Comparison of ENCODE assay signal across 14 cellular contexts in the genomic region with DNA sequence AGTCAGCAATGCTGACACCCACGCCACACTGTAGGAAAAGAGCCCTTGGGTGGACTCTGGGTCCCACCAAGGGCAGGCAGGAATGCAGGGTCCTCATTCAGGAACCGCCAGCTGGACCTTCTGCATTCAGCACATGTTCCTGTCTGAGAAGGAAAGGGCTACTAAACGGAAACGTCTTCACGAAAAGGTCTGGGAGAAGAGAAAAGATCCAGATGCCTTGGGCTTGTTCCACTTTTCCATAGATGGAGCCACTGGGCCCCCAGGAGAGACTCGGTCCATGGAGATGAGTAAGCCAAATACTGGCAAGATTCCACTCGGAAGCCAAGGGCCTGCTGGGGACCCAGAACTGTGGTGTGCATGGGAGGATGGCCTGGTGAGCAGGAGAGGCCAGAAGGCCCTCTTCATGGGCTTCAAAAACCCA. TPM values are rescaled to one million over a fixed set of nuclear protein-coding genes. Genes with fewer than 3 reads are reported as not detected.
DNase-seq lines count a peak whose midpoint lies in the region; ATAC-seq and TF ChIP-seq lines count a peak whose summit lies in the region.
"Had no signal": no experiment of that assay in that cellular context is flagged by ENCODE, and none has a peak within 500 bp of the region (broad histone marks: within the 10 kb centered on the region; RNA-seq: fewer than 3 reads in every experiment).

No MANE protein-coding gene starts in this region.

- no peaks in the 10 kb centered on the region for H3K4me1 Mint-ChIP-seq in effector memory CD8-positive, alpha-beta T cell (ENCODE audit: low read depth in 2 of 2)
- H3K4me1 Mint-ChIP-seq: CD4-positive, alpha-beta memory T cell; natural killer cell had no signal

- 62 to 76% methylated on average over 5 to 7 of the region's 7 CpGs for WGBS in testis, 2 donors

- H3K27ac Mint-ChIP-seq in effector memory CD8-positive, alpha-beta T cell = no peak overlapping the region
- H3K27ac Mint-ChIP-seq: activated naive CD8-positive, alpha-beta T cell; CD4-positive, alpha-beta memory T cell; natural killer cell; T-helper 2 cell treated with Interferon-gamma antibody and Interleukin-4, amounts not matched to agents 5 μg/mL and 100 μg/mL, for 36 hours had no signal

- peak overlapping the region; percentile 31 for H3K9ac ChIP-seq in adipocyte (ENCODE audit: low read length)

- H3K27me3 ChIP-seq in adipocyte (replicated peaks; ENCODE audit: control insufficient read depth, insufficient read depth, low read length) = no peaks in the 10 kb centered on the region
- no peaks in the 10 kb centered on the region for H3K27me3 ChIP-seq in cardiac muscle cell
- H3K27me3 ChIP-seq in testis = no peaks in the 10 kb centered on the region

- H3K27me3 Mint-ChIP-seq in effector memory CD8-positive, alpha-beta T cell = peaks cover 15 to 36% of the 10 kb centered on the region in 2 donors
- H3K27me3 Mint-ChIP-seq: activated naive CD8-positive, alpha-beta T cell had no signal

- H3K27ac ChIP-seq in cardiac muscle cell (peak overlapping the region; percentile 81), testis (peak overlapping the region in 1 of 2 donors; percentile 63)

- ATAC-seq in sciatic nerve = peak; percentile 14
- ATAC-seq in effector memory CD8-positive, alpha-beta T cell (replicated peaks) = no peak
- ATAC-seq: natural killer cell had no signal

- H3K4me1 ChIP-seq in adipocyte (ENCODE audit: control insufficient read depth, insufficient read depth, low read length) (peaks cover 40% of the 10 kb centered on the region), cardiac muscle cell (ENCODE audit: low read depth) (peaks cover 57% of the 10 kb centered on the region), testis (peaks cover 22% of the 10 kb centered on the region)
- H3K4me1 ChIP-seq: HAP-1 had no signal

- H3K9me3 ChIP-seq in adipocyte (ENCODE audit: control insufficient read depth, low read length) = no peaks in the 10 kb centered on the region
- no peaks in the 10 kb centered on the region for H3K9me3 ChIP-seq in cardiac muscle cell (ENCODE audit: low read depth)
- no peaks in the 10 kb centered on the region for H3K9me3 ChIP-seq in testis
- H3K9me3 ChIP-seq: HAP-1 had no signal

- intact Hi-C loops in sciatic nerve (cut with DNase I) = no loop called here
- intact Hi-C loops in testis (cut with DNase I; ENCODE audit: low total_unique reads) = no loop called here

- H3K36me3 ChIP-seq in adipocyte (ENCODE audit: control insufficient read depth, insufficient read depth, low read length, severe bottlenecking) (no peaks in the 10 kb centered on the region), cardiac muscle cell (peaks cover 32% of the 10 kb centered on the region), testis (ENCODE audit: low read depth, missing control alignments) (no peaks in the 10 kb centered on the region)

- DNase-seq in EL (peak; percentile 94), adipocyte (ENCODE audit: low read depth) (no peak), cardiac muscle cell (ENCODE audit: low read depth in 1 of 2, low spot score in 1 of 2) (peak in 1 of 2 donors; percentile 90), sciatic nerve (ENCODE audit: low spot score) (no peak), testis (no peak), pons (ENCODE audit: low spot score) (no peak)
- DNase-seq in stimulated activated CD4-positive, alpha-beta T cell treated with anti-CD3 and anti-CD28 coated beads, Interleukin-4, amount 100 ng/mL, for 4 hours = no peak
- DNase-seq in effector memory CD8-positive, alpha-beta T cell = no peak
- DNase-seq: CD4-positive, alpha-beta memory T cell; Kasumi-1; natural killer cell had no signal

- no peaks in the 10 kb centered on the region for H3K9me3 Mint-ChIP-seq in effector memory CD8-positive, alpha-beta T cell
- H3K9me3 Mint-ChIP-seq: natural killer cell; T-helper 2 cell treated with Interferon-gamma antibody and Interleukin-4, amounts not matched to agents 5 μg/mL and 100 μg/mL, for 36 hours had no signal

- TF ChIP-seq CTCF in cardiac muscle cell (IDR thresholded peaks at IDR 0.05; ENCODE audit: low read depth, low read length) = peak; percentile 26
- TF ChIP-seq CTCF in testis (IDR thresholded peaks at IDR 0.05) = no peak

- no peak for TF ChIP-seq POLR2A in testis (IDR thresholded peaks at IDR 0.05)

- no peak overlapping the region for H3K4me3 Mint-ChIP-seq in effector memory CD8-positive, alpha-beta T cell
- H3K4me3 Mint-ChIP-seq: activated naive CD8-positive, alpha-beta T cell; CD4-positive, alpha-beta memory T cell; natural killer cell; T-helper 2 cell treated with Interferon-gamma antibody and Interleukin-4, amounts not matched to agents 5 μg/mL and 100 μg/mL, for 36 hours had no signal

- no peaks in the 10 kb centered on the region for H3K36me3 Mint-ChIP-seq in effector memory CD8-positive, alpha-beta T cell (ENCODE audit: insufficient read depth)
- H3K36me3 Mint-ChIP-seq: activated naive CD8-positive, alpha-beta T cell; CD4-positive, alpha-beta memory T cell; natural killer cell had no signal

- H3K4me3 ChIP-seq in adipocyte (ENCODE audit: low read length) (no peak overlapping the region), cardiac muscle cell (no peak overlapping the region), testis (no peak overlapping the region)
- H3K4me3 ChIP-seq: HAP-1 had no signal

RNA-seq across cellular contexts. Expression of gene LHFPL2, which starts 38.4 kb away (rescaled TPM):
- total RNA-seq in cardiac muscle cell = 126 TPM in 2 replicates
- 96.6 and 101 TPM in 2 replicates for polyA plus RNA-seq in cardiac muscle cell
- 33.4 TPM for total RNA-seq in sciatic nerve
- 10 to 100 TPM; 42.8 to 48.6 TPM for total RNA-seq in testis
- 24.8 TPM for polyA plus RNA-seq in testis (ENCODE audit: insufficient read depth, low read depth, low replicate concordance)
